In the genomic region with DNA sequence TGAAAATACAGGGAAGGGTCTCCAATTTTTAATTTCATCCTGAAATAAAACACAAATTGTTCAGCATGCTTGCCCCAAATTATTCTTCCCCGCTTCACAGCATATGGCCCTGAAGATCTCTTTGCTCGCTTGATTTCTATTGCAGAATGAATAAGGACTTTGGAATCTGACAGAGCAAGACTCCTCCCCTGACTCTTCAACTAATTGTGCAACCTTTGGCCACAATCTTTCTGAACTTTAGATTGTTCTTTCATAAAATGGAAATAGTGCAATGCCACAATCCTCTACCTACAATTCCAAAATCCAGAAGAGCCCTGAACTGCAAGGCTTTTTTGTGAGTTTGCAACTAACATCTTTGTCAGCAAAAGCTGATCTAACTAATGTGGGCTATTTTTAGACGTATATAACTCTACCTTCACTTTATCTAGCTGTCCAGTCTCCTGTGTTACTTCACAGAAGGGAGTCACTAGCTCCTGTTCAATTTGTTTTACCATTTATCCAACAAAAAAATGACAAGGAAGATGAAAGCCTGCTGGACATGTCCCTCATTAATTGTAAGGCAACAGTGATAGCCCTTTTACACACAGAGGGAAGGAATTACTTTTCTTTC, we compare ENCODE assay signal across 14 cellular contexts. TPM values are rescaled to one million over a fixed set of nuclear protein-coding genes. Genes with fewer than 3 reads are reported as not detected.
DNase-seq lines count a peak whose midpoint lies in the region; ATAC-seq and TF ChIP-seq lines count a peak whose summit lies in the region.
"Had no signal": no experiment of that assay in that cellular context is flagged by ENCODE, and none has a peak within 500 bp of the region (broad histone marks: within the 10 kb centered on the region; RNA-seq: fewer than 3 reads in every experiment).

No MANE protein-coding gene starts in this region.

- no peaks in the 10 kb centered on the region for H3K36me3 Mint-ChIP-seq in GM23338 (ENCODE audit: low read depth)

- H2BK120ac ChIP-seq in trophoblast cell (ENCODE audit: insufficient read depth, low read length, poor library complexity): no peak overlapping the region

- H3F3A ChIP-seq in GM23338 (replicated peaks; ENCODE audit: low read depth): no peaks in the 10 kb centered on the region

- H4K20me1 ChIP-seq in GM23338 (replicated peaks; ENCODE audit: insufficient read depth): no peaks in the 10 kb centered on the region

- no peak overlapping the region for H3K14ac ChIP-seq in trophoblast cell (ENCODE audit: low read length)

- peaks cover 1% of the 10 kb centered on the region for H3K9me3 ChIP-seq in trophoblast cell (ENCODE audit: insufficient read depth, low read depth, low read length)

- H3K27ac ChIP-seq in trophoblast cell (ENCODE audit: low read depth, low read length) (no peak overlapping the region), GM23338 (ENCODE audit: low read depth) (no peak overlapping the region)

- no peak overlapping the region for H3K27ac Mint-ChIP-seq in GM23338

- no CpG with 5 or more reads among the region's 3 CpGs for WGBS in trophoblast cell (ENCODE audit: extremely low coverage, insufficient coverage, insufficient read length)

- no peak overlapping the region for H4K91ac ChIP-seq in trophoblast cell (ENCODE audit: low read depth, low read length)

- H3K79me2 ChIP-seq in trophoblast cell (ENCODE audit: control insufficient read depth, insufficient read depth, low read length, poor library complexity) (no peaks in the 10 kb centered on the region), GM23338 (replicated peaks; ENCODE audit: insufficient read depth) (no peaks in the 10 kb centered on the region)

- no peak overlapping the region for H4K12ac ChIP-seq in trophoblast cell (ENCODE audit: low read depth, low read length)

- no peaks in the 10 kb centered on the region for H3K27me3 Mint-ChIP-seq in GM23338 (ENCODE audit: insufficient read depth, low read depth, poor library complexity)

- H3K4me3 Mint-ChIP-seq in GM23338: no peak overlapping the region

- no peak overlapping the region for H4K8ac ChIP-seq in trophoblast cell (ENCODE audit: low read depth, low read length)

- H3K4me1 Mint-ChIP-seq in GM23338: no peaks in the 10 kb centered on the region

- H2BK5ac ChIP-seq in trophoblast cell (ENCODE audit: low read depth, low read length, poor library complexity): no peak overlapping the region

- no peak overlapping the region for H2BK12ac ChIP-seq in trophoblast cell (ENCODE audit: low read length)

- ATAC-seq in GM18511 (IDR thresholded peaks at IDR 0.05; ENCODE audit: unreplicated experiment) (no peak), HG03175 (IDR thresholded peaks at IDR 0.05; ENCODE audit: unreplicated experiment) (no peak), GM23338 (no peak)

- H3K27me3 ChIP-seq in trophoblast cell (ENCODE audit: insufficient read depth, low read length): no peaks in the 10 kb centered on the region
- H3K27me3 ChIP-seq in GM23338 (ENCODE audit: insufficient read depth): no peaks in the 10 kb centered on the region

- H3K36me3 ChIP-seq in trophoblast cell (ENCODE audit: control insufficient read depth in 1 of 2, insufficient read depth in 2 of 2, low read length in 2 of 2) (peaks cover 0 to under 1% of the 10 kb centered on the region in 2 experiments), GM23338 (ENCODE audit: insufficient read depth) (no peaks in the 10 kb centered on the region)

- no peak for TF ChIP-seq CTCF in GM23338 (conservative IDR thresholded peaks at IDR 0.05; ENCODE audit: low read depth in 2 of 2)

- 0 out of 2 replicates have a peak, but pooled peaks cover 2% of the 10 kb centered on the region for H3K9me2 ChIP-seq in GM23338 (ENCODE audit: insufficient read depth)

- H3K4me3 ChIP-seq in trophoblast cell (ENCODE audit: low read depth, low read length) (no peak overlapping the region), GM23338 (no peak overlapping the region)

- no peak overlapping the region for H2AK5ac ChIP-seq in trophoblast cell (ENCODE audit: low read length)

- no peak overlapping the region for H3K4ac ChIP-seq in trophoblast cell (ENCODE audit: low read depth, low read length)

- H3K79me1 ChIP-seq in trophoblast cell (ENCODE audit: low read length): no peaks in the 10 kb centered on the region

- H2AFZ ChIP-seq in trophoblast cell (ENCODE audit: insufficient read depth, low read length, poor library complexity) (no peak overlapping the region), GM23338 (no peak overlapping the region)

- no peak overlapping the region for H3K23ac ChIP-seq in trophoblast cell (ENCODE audit: low read length)

- no peak overlapping the region for H3K4me2 ChIP-seq in trophoblast cell (ENCODE audit: low read length)
- H3K4me2 ChIP-seq in GM23338: no peak overlapping the region

- peak; percentile 57 for DNase-seq in ELR (ENCODE audit: low read depth)
- DNase-seq in NOMO-1 treated with DMSO at 0.1 percent for 48 hours (lab: John Stamatoyannopoulos, UW; ENCODE audit: unreplicated experiment): peak; percentile 33
- DNase-seq in fibroblast of gingiva (ENCODE audit: low read depth): peak; percentile 75
- DNase-seq in trophoblast cell: peak; percentile 41 to 85
- no peak for DNase-seq in GM19238 (ENCODE audit: insufficient read length, low spot score)
- no peak for DNase-seq in GM23338 (ENCODE audit: low spot score)
- DNase-seq: activated CD8-positive, alpha-beta memory T cell treated with anti-CD3 and anti-CD28 coated beads, Interleukin-2, amount 50 U/mL, for 4 hours; KG1; midbrain; NCI-H526 treated with DMSO at 0.1 percent for 48 hours; right cardiac atrium; T-helper 9 cell had no signal

- no peak overlapping the region for H3K18ac ChIP-seq in trophoblast cell (ENCODE audit: low read length)

- H3K9me3 Mint-ChIP-seq in GM23338: no peaks in the 10 kb centered on the region; the same call in 2 of the 3 replicates

- no peak overlapping the region for H3K9ac ChIP-seq in trophoblast cell (ENCODE audit: low read length)

- H3K4me1 ChIP-seq in trophoblast cell (ENCODE audit: control insufficient read depth in 1 of 2, insufficient read depth in 2 of 2, low read length in 2 of 2) (peaks cover 0 to 4% of the 10 kb centered on the region in 2 experiments), GM23338 (ENCODE audit: insufficient read depth) (no peaks in the 10 kb centered on the region)

TF ChIP-seq in GM23338, 12 proteins besides CTCF, POLR2A, EP300 and RAD21:
- TF ChIP-seq CREB1 (CRISPR knock-in tag; IDR thresholded peaks at IDR 0.05; ENCODE audit: low read depth) (no peak), EZH2phosphoT487 (IDR thresholded peaks at IDR 0.05; ENCODE audit: unreplicated experiment) (no peak), POLR2AphosphoS5 (IDR thresholded peaks at IDR 0.05; ENCODE audit: low read depth) (no peak), EZH2 (IDR thresholded peaks at IDR 0.05; ENCODE audit: low read depth, unreplicated experiment) (no peak)

RNA-seq across cellular contexts. Expression of a gene that starts 13.4 kb away (rescaled TPM):
- polyA plus RNA-seq in trophoblast cell (2013): 1.2 and 1.4 TPM in 2 replicates
- 0.85 and 0.94 TPM in 2 replicates for total RNA-seq in GM23338 (2014; rRNA removed; shearing (Covaris generic))
- polyA plus RNA-seq in GM23338 (2016; fragmentation: Nextera tagmentation; extraction: Ambion mirVana): 0.37 and 0.38 TPM in 2 replicates

RNA-seq across cellular contexts. Expression of a gene that starts 28.5 kb away (rescaled TPM):
- 138 and 141 TPM in 2 replicates for polyA plus RNA-seq in trophoblast cell (2013)
- total RNA-seq in GM23338 (2014; rRNA removed; shearing (Covaris generic)): 15.4 and 18.2 TPM in 2 replicates
- polyA plus RNA-seq in GM23338 (2016; fragmentation: Nextera tagmentation; extraction: Ambion mirVana): 31.6 and 35.2 TPM in 2 replicates

Comparison
In these comparisons a context has a peak if more than half of its experiments do, and no peak if none do; other contexts are left out.
1. DNase-seq: peak in ELR (single experiment), NOMO-1 treated with DMSO at 0.1 percent for 48 hours (single experiment), fibroblast of gingiva (single experiment) and trophoblast cell (2 of 2); none in GM19238 (single experiment) and GM23338 (single experiment).